Comparison of ENCODE assay signal across 14 cellular contexts in the genomic region with DNA sequence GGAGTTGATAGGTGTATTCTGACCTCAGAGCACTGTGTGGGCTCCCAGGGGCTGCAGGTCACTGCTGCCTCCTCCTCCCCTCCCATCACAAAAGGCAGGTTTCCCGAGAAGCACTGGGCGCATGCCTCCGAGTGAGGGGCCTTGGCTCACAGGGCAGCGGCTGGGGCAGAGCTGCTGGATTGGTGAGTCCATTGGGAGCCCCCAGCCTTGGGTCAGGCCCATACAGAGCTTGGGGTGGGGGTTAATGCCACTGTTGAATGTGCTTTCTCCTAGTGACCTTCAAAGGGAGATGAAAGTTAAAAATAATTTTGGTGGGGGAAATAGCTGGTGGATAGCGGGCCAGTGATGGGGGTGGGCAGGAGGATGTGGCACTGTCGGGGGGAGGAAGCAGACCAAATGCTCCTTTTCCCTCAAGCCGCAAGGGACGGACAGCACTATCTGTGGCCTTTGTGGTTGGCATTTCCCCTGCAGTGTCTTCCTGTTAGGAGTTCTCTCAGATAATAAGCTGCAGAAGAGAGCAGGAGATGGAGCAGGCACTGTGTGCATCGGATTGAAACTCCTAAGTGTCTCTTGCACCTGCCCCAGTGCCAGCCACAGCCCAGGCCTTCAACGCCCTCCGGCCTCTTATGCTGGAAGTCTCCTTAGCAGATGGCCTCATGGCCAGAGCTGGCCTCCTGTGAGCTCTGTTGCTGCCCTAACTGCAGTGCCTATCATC. TPM values are rescaled to one million over a fixed set of nuclear protein-coding genes. Genes with fewer than 3 reads are reported as not detected.
DNase-seq lines count a peak whose midpoint lies in the region; ATAC-seq and TF ChIP-seq lines count a peak whose summit lies in the region.
"Had no signal": no experiment of that assay in that cellular context is flagged by ENCODE, and none has a peak within 500 bp of the region (broad histone marks: within the 10 kb centered on the region; RNA-seq: fewer than 3 reads in every experiment).

No MANE protein-coding gene starts in this region.

- no peaks in the 10 kb centered on the region for H3K9me3 Mint-ChIP-seq in stimulated activated naive CD8-positive, alpha-beta T cell treated with anti-CD3 and anti-CD28 coated beads, Interleukin-15, Interleukin-2, amounts not matched to agents 100 ng/mL and 50 ng/mL, for 24 hours
- H3K9me3 Mint-ChIP-seq in effector memory CD8-positive, alpha-beta T cell = no peaks in the 10 kb centered on the region
- H3K9me3 Mint-ChIP-seq: IgD-negative memory B cell had no signal

- intact Hi-C loops in body of pancreas (cut with DNase I) = no loop called here

- no peaks in the 10 kb centered on the region for H3K27me3 ChIP-seq in body of pancreas

- no peak for ATAC-seq in stimulated activated naive CD8-positive, alpha-beta T cell treated with anti-CD3 and anti-CD28 coated beads, Interleukin-15, Interleukin-2, amounts not matched to agents 100 U/mL and 50 U/mL, for 24 hours
- no peak for ATAC-seq in effector memory CD8-positive, alpha-beta T cell (replicated peaks)
- ATAC-seq in body of pancreas = no peak

- TF ChIP-seq POLR2A in NB4 (IDR thresholded peaks at IDR 0.05; ENCODE audit: extremely low read depth, insufficient read length) = no peak
- no peak for TF ChIP-seq POLR2A in body of pancreas (IDR thresholded peaks at IDR 0.05)

- H3K4me3 ChIP-seq in NB4 (ENCODE audit: low read depth, low read length) = peak overlapping the region; percentile 63
- no peak overlapping the region for H3K4me3 ChIP-seq in body of pancreas
- H3K4me3 ChIP-seq: PC-9 had no signal

- TF ChIP-seq CTCF in NB4 (IDR thresholded peaks at IDR 0.05; ENCODE audit: low read depth, low read length) (no peak), body of pancreas (IDR thresholded peaks at IDR 0.05) (no peak)

- H3K27me3 Mint-ChIP-seq in stimulated activated naive CD8-positive, alpha-beta T cell treated with anti-CD3 and anti-CD28 coated beads, Interleukin-15, Interleukin-2, amounts not matched to agents 100 ng/mL and 50 ng/mL, for 24 hours = peaks cover 44% of the 10 kb centered on the region
- H3K27me3 Mint-ChIP-seq in effector memory CD8-positive, alpha-beta T cell = peaks cover 22 to 31% of the 10 kb centered on the region in 2 donors

- no peaks in the 10 kb centered on the region for H3K9me3 ChIP-seq in body of pancreas
- H3K9me3 ChIP-seq: neutrophil had no signal

- DNase-seq in stimulated activated naive CD8-positive, alpha-beta T cell treated with anti-CD3 and anti-CD28 coated beads, Interleukin-15, Interleukin-2, amounts not matched to agents 100 U/mL and 50 U/mL, for 24 hours = no peak
- peak; percentile 95 for DNase-seq in NB4 (ENCODE audit: low read depth)
- no peak for DNase-seq in effector memory CD8-positive, alpha-beta T cell
- DNase-seq in body of pancreas = no peak
- no peak for DNase-seq in activated gamma-delta T cell treated with Interleukin-2 at 50 U/mL for 16 hours
- DNase-seq in activated CD4-positive, alpha-beta T cell treated with anti-CD3 and anti-CD28 coated beads, Interleukin-2, amount 50 U/mL, for 48 hours = no peak
- no peak for DNase-seq in AG08395 (ENCODE audit: low spot score)
- DNase-seq: activated CD4-positive, CD25-positive, alpha-beta regulatory T cell treated with anti-CD3 and anti-CD28 coated beads, Interleukin-2, amount 50 U/mL, for 72 hours; NCI-H1436; PC-9; stimulated activated naive CD4-positive, alpha-beta T cell treated with Interleukin-2 at 50 U/mL for 16 hours had no signal

- peak overlapping the region; percentile 8 for H3K4me3 Mint-ChIP-seq in stimulated activated naive CD8-positive, alpha-beta T cell treated with anti-CD3 and anti-CD28 coated beads, Interleukin-15, Interleukin-2, amounts not matched to agents 100 ng/mL and 50 ng/mL, for 24 hours
- H3K4me3 Mint-ChIP-seq in effector memory CD8-positive, alpha-beta T cell = peak overlapping the region; percentile 2 to 32

- H3K27ac Mint-ChIP-seq in stimulated activated naive CD8-positive, alpha-beta T cell treated with anti-CD3 and anti-CD28 coated beads, Interleukin-15, Interleukin-2, amounts not matched to agents 100 ng/mL and 50 ng/mL, for 24 hours = no peak overlapping the region
- peak overlapping the region in 1 of 2 donors; percentile 30 for H3K27ac Mint-ChIP-seq in effector memory CD8-positive, alpha-beta T cell
- H3K27ac Mint-ChIP-seq: IgD-negative memory B cell had no signal

- peaks cover 31% of the 10 kb centered on the region for H3K4me1 Mint-ChIP-seq in stimulated activated naive CD8-positive, alpha-beta T cell treated with anti-CD3 and anti-CD28 coated beads, Interleukin-15, Interleukin-2, amounts not matched to agents 100 ng/mL and 50 ng/mL, for 24 hours (ENCODE audit: low read depth)
- H3K4me1 Mint-ChIP-seq in effector memory CD8-positive, alpha-beta T cell (ENCODE audit: low read depth in 2 of 2) = peaks cover 21 to 29% of the 10 kb centered on the region in 2 donors

- H3K4me1 ChIP-seq in body of pancreas = peaks cover 19% of the 10 kb centered on the region

- H3K27ac ChIP-seq in body of pancreas = no peak overlapping the region
- H3K27ac ChIP-seq: neutrophil, PC-9 had no signal

- 75 to 84% methylated on average over 7 to 11 of the region's 11 CpGs for WGBS in body of pancreas, 2 donors

- no peaks in the 10 kb centered on the region for H3K36me3 Mint-ChIP-seq in stimulated activated naive CD8-positive, alpha-beta T cell treated with anti-CD3 and anti-CD28 coated beads, Interleukin-15, Interleukin-2, amounts not matched to agents 100 ng/mL and 50 ng/mL, for 24 hours (ENCODE audit: low read depth)
- H3K36me3 Mint-ChIP-seq in effector memory CD8-positive, alpha-beta T cell (ENCODE audit: insufficient read depth) = no peaks in the 10 kb centered on the region
- H3K36me3 Mint-ChIP-seq: IgD-negative memory B cell had no signal

- no peaks in the 10 kb centered on the region for H3K36me3 ChIP-seq in body of pancreas (replicated peaks in 1 of 2; ENCODE audit: insufficient read depth in 1 of 2, low read depth in 2 of 2)
- H3K36me3 ChIP-seq: neutrophil had no signal

RNA-seq across cellular contexts. Expression of a gene that starts 3.2 kb away (rescaled TPM):
- total RNA-seq in body of pancreas = 1 to 10 TPM; 5.2 to 8.6 TPM

RNA-seq across cellular contexts. Expression of a gene that starts 36.0 kb away (rescaled TPM):
- total RNA-seq in body of pancreas = 10 to 100 TPM; 11.9 to 57.0 TPM

RNA-seq across cellular contexts. Expression of a gene that starts 36.1 kb away (rescaled TPM):
- total RNA-seq in body of pancreas = 1 to 10 TPM; 3.6 to 8.6 TPM
